Comparison of ENCODE assay signal across 1 cellular context in genomic region chr1:26695417-26696190, GRCh38.
TF ChIP-seq lines count a peak whose summit lies in the region.

Gene ARID1A, plus strand, starts transcription at chr1:26696015. Its CDS starts 389 bp downstream, at chr1:26696404.

TF ChIP-seq in HepG2, 621 proteins besides CTCF, POLR2A, EP300 and RAD21 (continued from another document and continues in another):
- TF ChIP-seq E2F5 (CRISPR knock-in tag; conservative IDR thresholded peaks at IDR 0.05) (no peak; the same call in 1 of the 2 replicates), ERF (CRISPR knock-in tag; IDR thresholded peaks at IDR 0.05) (peak; percentile 97), ZNF44 (CRISPR knock-in tag; IDR thresholded peaks at IDR 0.05) (peak; percentile 70), ZNF878 (CRISPR knock-in tag; IDR thresholded peaks at IDR 0.05) (peak; percentile 87; the same call in 1 of the 2 replicates), SOX13 (IDR thresholded peaks at IDR 0.05) (no peak), SOX13 (CRISPR knock-in tag; conservative IDR thresholded peaks at IDR 0.05 in 1 of 2, IDR thresholded peaks at IDR 0.05 in 1 of 2) (peak in 1 of 2 experiments; percentile 69; a peak in 2 of 4 replicates), ZNF83 (CRISPR knock-in tag; IDR thresholded peaks at IDR 0.05; ENCODE audit: borderline replicate concordance) (no peak), RCOR2 (CRISPR knock-in tag; IDR thresholded peaks at IDR 0.05) (peak; percentile 78), ZNF264 (CRISPR knock-in tag; IDR thresholded peaks at IDR 0.05) (peak; percentile 57; the same call in 1 of the 2 replicates), SIX1 (CRISPR knock-in tag; IDR thresholded peaks at IDR 0.05; ENCODE audit: borderline replicate concordance) (peak; percentile 19; the same call in 1 of the 2 replicates), ZNF496 (CRISPR knock-in tag; IDR thresholded peaks at IDR 0.05; ENCODE audit: insufficient replicate concordance) (no peak), LBX2 (CRISPR knock-in tag; IDR thresholded peaks at IDR 0.05; ENCODE audit: borderline replicate concordance) (peak; percentile 91; the same call in 1 of the 2 replicates), TRIM24 (CRISPR knock-in tag; IDR thresholded peaks at IDR 0.05) (no peak), ZNF121 (CRISPR knock-in tag; IDR thresholded peaks at IDR 0.05) (peak; percentile 90), ZNF432 (CRISPR knock-in tag; IDR thresholded peaks at IDR 0.05; ENCODE audit: borderline replicate concordance) (no peak), ZBTB20 (CRISPR knock-in tag; IDR thresholded peaks at IDR 0.05; ENCODE audit: borderline replicate concordance, low read depth) (0 out of 2 replicates have a peak, but pooled peaks have one; percentile 39), KLF9 (CRISPR knock-in tag; IDR thresholded peaks at IDR 0.05; ENCODE audit: low read depth) (peak; percentile 29; the same call in 1 of the 2 replicates), GLMP (CRISPR knock-in tag; IDR thresholded peaks at IDR 0.05; ENCODE audit: borderline replicate concordance) (no peak), ZNF678 (CRISPR knock-in tag; IDR thresholded peaks at IDR 0.05) (no peak), ZNF567 (CRISPR knock-in tag; IDR thresholded peaks at IDR 0.05; ENCODE audit: borderline replicate concordance) (peak; percentile 51; the same call in 1 of the 2 replicates), ZNF335 (CRISPR knock-in tag; IDR thresholded peaks at IDR 0.05) (peak; percentile 80; the same call in 1 of the 2 replicates), POLR2AphosphoS5 (IDR thresholded peaks at IDR 0.05; ENCODE audit: low read depth, low read length) (peak; percentile 74), ZNF75D (CRISPR knock-in tag; IDR thresholded peaks at IDR 0.05; ENCODE audit: borderline replicate concordance) (no peak), KAT7 (CRISPR knock-in tag; IDR thresholded peaks at IDR 0.05; ENCODE audit: borderline replicate concordance) (peak; percentile 91; the same call in 1 of the 2 replicates), ZBTB25 (CRISPR knock-in tag; IDR thresholded peaks at IDR 0.05) (peak; percentile 91), FOXO1 (CRISPR knock-in tag; IDR thresholded peaks at IDR 0.05) (peak; percentile 78; the same call in 1 of the 2 replicates), CBX1 (IDR thresholded peaks at IDR 0.05; ENCODE audit: low read depth) (no peak), ZNF30 (CRISPR knock-in tag; IDR thresholded peaks at IDR 0.05) (no peak), ZNF576 (CRISPR knock-in tag; IDR thresholded peaks at IDR 0.05) (peak; percentile 76; the same call in 1 of the 2 replicates), ARID4A (CRISPR knock-in tag; IDR thresholded peaks at IDR 0.05; ENCODE audit: borderline replicate concordance) (peak; percentile 97), ZC3H4 (CRISPR knock-in tag; IDR thresholded peaks at IDR 0.05; ENCODE audit: borderline replicate concordance) (peak; percentile 76; the same call in 1 of the 2 replicates), CSRNP1 (CRISPR knock-in tag; IDR thresholded peaks at IDR 0.05) (peak; percentile 97), PATZ1 (CRISPR knock-in tag; IDR thresholded peaks at IDR 0.05) (peak; percentile 85; the same call in 1 of the 2 replicates), ZUFSP (CRISPR knock-in tag; IDR thresholded peaks at IDR 0.05; ENCODE audit: borderline replicate concordance) (no peak), ZNF687 (CRISPR knock-in tag; IDR thresholded peaks at IDR 0.05) (peak; percentile 95), ZNF790 (CRISPR knock-in tag; IDR thresholded peaks at IDR 0.05; ENCODE audit: borderline replicate concordance) (peak; percentile 97; the same call in 1 of the 2 replicates), MYC (CRISPR knock-in tag; IDR thresholded peaks at IDR 0.05; ENCODE audit: borderline replicate concordance) (peak; percentile 97), SKIL (CRISPR knock-in tag; IDR thresholded peaks at IDR 0.05; ENCODE audit: borderline replicate concordance) (peak; percentile 61; the same call in 1 of the 2 replicates), STAG1 (CRISPR knock-in tag; IDR thresholded peaks at IDR 0.05) (no peak; the same call in 1 of the 2 replicates)
